ENCODE assay signal across 1 cellular context in the genomic region with DNA sequence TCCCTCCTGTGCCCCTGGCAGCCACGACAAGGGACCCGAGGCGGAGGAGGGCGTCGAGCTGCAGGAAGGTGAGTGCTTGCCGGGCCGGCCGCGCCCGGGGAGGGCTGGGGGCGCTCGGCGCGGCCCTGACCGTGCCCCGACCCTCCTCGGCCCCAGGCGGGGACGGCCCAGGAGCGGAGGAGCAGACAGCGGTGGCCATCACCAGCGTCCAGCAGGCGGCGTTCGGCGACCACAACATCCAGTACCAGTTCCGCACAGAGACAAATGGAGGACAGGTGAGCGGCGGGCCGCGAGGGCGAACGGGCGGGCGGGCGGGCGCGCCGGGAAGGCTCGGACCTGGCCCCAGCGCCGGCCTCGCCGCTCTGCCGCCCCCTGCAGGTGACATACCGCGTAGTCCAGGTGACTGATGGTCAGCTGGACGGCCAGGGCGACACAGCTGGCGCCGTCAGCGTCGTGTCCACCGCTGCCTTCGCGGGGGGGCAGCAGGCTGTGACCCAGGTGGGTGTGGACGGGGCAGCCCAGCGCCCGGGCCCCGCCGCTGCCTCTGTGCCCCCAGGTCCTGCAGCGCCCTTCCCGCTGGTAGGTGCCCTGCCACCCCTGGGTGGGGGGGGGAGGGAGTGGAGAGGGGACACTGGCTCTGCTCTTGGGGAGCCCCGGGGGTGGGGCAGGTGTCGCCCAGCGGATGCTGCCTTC.
TF ChIP-seq lines count a peak whose summit lies in the region.

No MANE protein-coding gene starts in this region.

TF ChIP-seq in HEK293, 187 proteins besides CTCF, POLR2A, EP300 and RAD21 (continued from another document):
- TF ChIP-seq, protein P1, sequence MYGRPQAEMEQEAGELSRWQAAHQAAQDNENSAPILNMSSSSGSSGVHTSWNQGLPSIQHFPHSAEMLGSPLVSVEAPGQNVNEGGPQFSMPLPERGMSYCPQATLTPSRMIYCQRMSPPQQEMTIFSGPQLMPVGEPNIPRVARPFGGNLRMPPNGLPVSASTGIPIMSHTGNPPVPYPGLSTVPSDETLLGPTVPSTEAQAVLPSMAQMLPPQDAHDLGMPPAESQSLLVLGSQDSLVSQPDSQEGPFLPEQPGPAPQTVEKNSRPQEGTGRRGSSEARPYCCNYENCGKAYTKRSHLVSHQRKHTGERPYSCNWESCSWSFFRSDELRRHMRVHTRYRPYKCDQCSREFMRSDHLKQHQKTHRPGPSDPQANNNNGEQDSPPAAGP (tag by site-specific recombination; IDR thresholded peaks at IDR 0.05), result peak; percentile 90
- TF ChIP-seq BCL11B (tag by site-specific recombination; IDR thresholded peaks at IDR 0.05; ENCODE audit: low read depth) (peak; percentile 98), ZNF10 (tag by site-specific recombination; IDR thresholded peaks at IDR 0.05) (0 out of 2 replicates have a peak, but pooled peaks have one; percentile 11), ZNF433 (tag by site-specific recombination; IDR thresholded peaks at IDR 0.05; ENCODE audit: low read depth) (no peak), ZNF548 (tag by site-specific recombination; IDR thresholded peaks at IDR 0.05) (no peak), ZNF423 (tag by site-specific recombination; IDR thresholded peaks at IDR 0.05) (peak; percentile 100), ZNF354C (tag by site-specific recombination; IDR thresholded peaks at IDR 0.05; ENCODE audit: borderline replicate concordance, low read depth) (no peak), GLIS1 (tag by site-specific recombination; IDR thresholded peaks at IDR 0.05) (peak; percentile 71), ZNF785 (tag by site-specific recombination; IDR thresholded peaks at IDR 0.05) (0 out of 2 replicates have a peak, but pooled peaks have one; percentile 28), ZNF223 (tag by site-specific recombination; IDR thresholded peaks at IDR 0.05) (no peak), GLI4 (tag by site-specific recombination; IDR thresholded peaks at IDR 0.05) (no peak), ZNF645 (tag by site-specific recombination; IDR thresholded peaks at IDR 0.05) (no peak), ZNF704 (tag by site-specific recombination; IDR thresholded peaks at IDR 0.05) (no peak), ZNF660 (tag by site-specific recombination; IDR thresholded peaks at IDR 0.05) (peak; percentile 93), ZNF585B (tag by site-specific recombination; IDR thresholded peaks at IDR 0.05) (no peak; the same call in 1 of the 2 replicates), KLF10 (tag by site-specific recombination; IDR thresholded peaks at IDR 0.05) (no peak), ZNF501 (tag by site-specific recombination; IDR thresholded peaks at IDR 0.05) (peak; percentile 60; the same call in 1 of the 2 replicates), ZNF549 (tag by site-specific recombination; IDR thresholded peaks at IDR 0.05) (no peak)
- TF ChIP-seq, protein P2, sequence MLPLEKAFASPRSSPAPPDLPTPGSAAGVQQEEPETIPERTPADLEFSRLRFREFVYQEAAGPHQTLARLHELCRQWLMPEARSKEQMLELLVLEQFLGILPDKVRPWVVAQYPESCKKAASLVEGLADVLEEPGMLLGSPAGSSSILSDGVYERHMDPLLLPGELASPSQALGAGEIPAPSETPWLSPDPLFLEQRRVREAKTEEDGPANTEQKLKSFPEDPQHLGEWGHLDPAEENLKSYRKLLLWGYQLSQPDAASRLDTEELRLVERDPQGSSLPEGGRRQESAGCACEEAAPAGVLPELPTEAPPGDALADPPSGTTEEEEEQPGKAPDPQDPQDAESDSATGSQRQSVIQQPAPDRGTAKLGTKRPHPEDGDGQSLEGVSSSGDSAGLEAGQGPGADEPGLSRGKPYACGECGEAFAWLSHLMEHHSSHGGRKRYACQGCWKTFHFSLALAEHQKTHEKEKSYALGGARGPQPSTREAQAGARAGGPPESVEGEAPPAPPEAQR (tag by site-specific recombination; IDR thresholded peaks at IDR 0.05), result no peak
- TF ChIP-seq, protein P3, sequence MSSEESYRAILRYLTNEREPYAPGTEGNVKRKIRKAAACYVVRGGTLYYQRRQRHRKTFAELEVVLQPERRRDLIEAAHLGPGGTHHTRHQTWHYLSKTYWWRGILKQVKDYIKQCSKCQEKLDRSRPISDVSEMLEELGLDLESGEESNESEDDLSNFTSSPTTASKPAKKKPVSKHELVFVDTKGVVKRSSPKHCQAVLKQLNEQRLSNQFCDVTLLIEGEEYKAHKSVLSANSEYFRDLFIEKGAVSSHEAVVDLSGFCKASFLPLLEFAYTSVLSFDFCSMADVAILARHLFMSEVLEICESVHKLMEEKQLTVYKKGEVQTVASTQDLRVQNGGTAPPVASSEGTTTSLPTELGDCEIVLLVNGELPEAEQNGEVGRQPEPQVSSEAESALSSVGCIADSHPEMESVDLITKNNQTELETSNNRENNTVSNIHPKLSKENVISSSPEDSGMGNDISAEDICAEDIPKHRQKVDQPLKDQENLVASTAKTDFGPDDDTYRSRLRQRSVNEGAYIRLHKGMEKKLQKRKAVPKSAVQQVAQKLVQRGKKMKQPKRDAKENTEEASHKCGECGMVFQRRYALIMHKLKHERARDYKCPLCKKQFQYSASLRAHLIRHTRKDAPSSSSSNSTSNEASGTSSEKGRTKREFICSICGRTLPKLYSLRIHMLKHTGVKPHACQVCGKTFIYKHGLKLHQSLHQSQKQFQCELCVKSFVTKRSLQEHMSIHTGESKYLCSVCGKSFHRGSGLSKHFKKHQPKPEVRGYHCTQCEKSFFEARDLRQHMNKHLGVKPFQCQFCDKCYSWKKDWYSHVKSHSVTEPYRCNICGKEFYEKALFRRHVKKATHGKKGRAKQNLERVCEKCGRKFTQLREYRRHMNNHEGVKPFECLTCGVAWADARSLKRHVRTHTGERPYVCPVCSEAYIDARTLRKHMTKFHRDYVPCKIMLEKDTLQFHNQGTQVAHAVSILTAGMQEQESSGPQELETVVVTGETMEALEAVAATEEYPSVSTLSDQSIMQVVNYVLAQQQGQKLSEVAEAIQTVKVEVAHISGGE (tag by site-specific recombination; conservative IDR thresholded peaks at IDR 0.05; ENCODE audit: low read depth), result no peak
- TF ChIP-seq, protein P4, sequence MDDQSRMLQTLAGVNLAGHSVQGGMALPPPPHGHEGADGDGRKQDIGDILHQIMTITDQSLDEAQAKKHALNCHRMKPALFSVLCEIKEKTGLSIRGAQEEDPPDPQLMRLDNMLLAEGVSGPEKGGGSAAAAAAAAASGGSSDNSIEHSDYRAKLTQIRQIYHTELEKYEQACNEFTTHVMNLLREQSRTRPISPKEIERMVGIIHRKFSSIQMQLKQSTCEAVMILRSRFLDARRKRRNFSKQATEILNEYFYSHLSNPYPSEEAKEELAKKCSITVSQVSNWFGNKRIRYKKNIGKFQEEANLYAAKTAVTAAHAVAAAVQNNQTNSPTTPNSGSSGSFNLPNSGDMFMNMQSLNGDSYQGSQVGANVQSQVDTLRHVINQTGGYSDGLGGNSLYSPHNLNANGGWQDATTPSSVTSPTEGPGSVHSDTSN (CRISPR knock-in tag; IDR thresholded peaks at IDR 0.05), result peak; percentile 79
